8 cellular contexts compared by ENCODE assay signal in the genomic region with DNA sequence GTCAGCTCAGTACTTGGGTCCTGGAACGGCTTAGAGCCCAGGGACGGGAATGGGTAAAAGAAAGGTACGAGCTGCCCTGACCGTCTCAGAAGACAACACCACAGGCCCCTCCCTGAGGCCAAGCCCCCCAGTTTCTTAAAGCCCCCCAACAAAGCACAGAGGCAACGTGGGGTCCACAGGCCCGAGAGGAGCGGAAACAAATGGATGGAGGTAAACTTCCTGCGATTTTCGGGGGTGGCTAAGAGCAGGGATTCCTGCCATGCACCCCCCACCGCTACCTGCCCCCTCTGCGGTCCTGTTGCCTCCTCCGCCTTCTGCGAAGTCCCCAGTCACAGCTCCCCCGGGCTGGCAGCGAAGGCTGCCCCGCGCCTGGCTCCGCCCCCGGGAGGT. TPM values are rescaled to one million over a fixed set of nuclear protein-coding genes. Genes with fewer than 3 reads are reported as not detected.
DNase-seq lines count a peak whose midpoint lies in the region; ATAC-seq lines count a peak whose summit lies in the region.

No MANE protein-coding gene starts in this region.

- no peaks in the 10 kb centered on the region for H3K9me3 Mint-ChIP-seq in activated CD4-positive, alpha-beta T cell treated with anti-CD3 and anti-CD28 coated beads for 36 hours (ENCODE audit: low read depth)
- H3K9me3 Mint-ChIP-seq in activated T-helper 2 cell treated with anti-CD3 and anti-CD28 coated beads, Interferon-gamma antibody, Interleukin-2, Interleukin-4, amounts not matched to agents 10 μg/mL and 5 μg/mL and 100 μg/mL, durations not matched to agents 14 hours and 24 hours and 36 hours, result no peaks in the 10 kb centered on the region

- peak; percentile 27 for ATAC-seq in activated CD4-positive, alpha-beta T cell treated with anti-CD3 and anti-CD28 coated beads for 36 hours
- ATAC-seq in left cardiac atrium, result peak; percentile 68 to 80

- intact Hi-C loops in activated CD4-positive, alpha-beta T cell treated with anti-CD3 and anti-CD28 coated beads for 36 hours (cut with DNase I, micrococcal nuclease), result no loop called here
- intact Hi-C loops in activated T-helper 2 cell treated with anti-CD3 and anti-CD28 coated beads, Interferon-gamma antibody, Interleukin-2, Interleukin-4, amounts not matched to agents 10 μg/mL and 5 μg/mL and 100 μg/mL, durations not matched to agents 14 hours and 24 hours and 36 hours (cut with micrococcal nuclease), result no loop called here
- intact Hi-C loops in left cardiac atrium (cut with DNase I), result no loop called here

- peak overlapping the region; percentile 74 for H3K4me3 ChIP-seq in skeletal muscle cell (ENCODE audit: low read depth, low read length)

- CTCF ChIA-PET in activated CD4-positive, alpha-beta T cell treated with anti-CD3 and anti-CD28 coated beads for 36 hours (lab: Charles Lee), result interaction anchor here (0.9 kb wide), 1 partner anchor 22 kb away, joined by 3 read pairs; no protein-coding TSS in a partner anchor

- H3K36me3 Mint-ChIP-seq in activated CD4-positive, alpha-beta T cell treated with anti-CD3 and anti-CD28 coated beads for 36 hours (ENCODE audit: low read depth), result no peaks in the 10 kb centered on the region
- H3K36me3 Mint-ChIP-seq in activated T-helper 2 cell treated with anti-CD3 and anti-CD28 coated beads, Interferon-gamma antibody, Interleukin-2, Interleukin-4, amounts not matched to agents 10 μg/mL and 5 μg/mL and 100 μg/mL, durations not matched to agents 14 hours and 24 hours and 36 hours (ENCODE audit: low read depth), result no peaks in the 10 kb centered on the region

- POLR2A ChIA-PET in activated CD4-positive, alpha-beta T cell treated with anti-CD3 and anti-CD28 coated beads for 36 hours (lab: Charles Lee), result interaction anchor here (0.6 kb wide), 1 partner anchor 335 kb away, joined by 5 read pairs; no protein-coding TSS in a partner anchor

- H3K27ac Mint-ChIP-seq in activated CD4-positive, alpha-beta T cell treated with anti-CD3 and anti-CD28 coated beads for 36 hours, result no peak overlapping the region
- H3K27ac Mint-ChIP-seq in activated T-helper 2 cell treated with anti-CD3 and anti-CD28 coated beads, Interferon-gamma antibody, Interleukin-2, Interleukin-4, amounts not matched to agents 10 μg/mL and 5 μg/mL and 100 μg/mL, durations not matched to agents 14 hours and 24 hours and 36 hours, result no peak overlapping the region

- peaks cover 7% of the 10 kb centered on the region for H3K4me1 Mint-ChIP-seq in activated CD4-positive, alpha-beta T cell treated with anti-CD3 and anti-CD28 coated beads for 36 hours
- H3K4me1 Mint-ChIP-seq in activated T-helper 2 cell treated with anti-CD3 and anti-CD28 coated beads, Interferon-gamma antibody, Interleukin-2, Interleukin-4, amounts not matched to agents 10 μg/mL and 5 μg/mL and 100 μg/mL, durations not matched to agents 14 hours and 24 hours and 36 hours (ENCODE audit: low read depth), result no peaks in the 10 kb centered on the region

- peak overlapping the region; percentile 28 for H3K4me3 Mint-ChIP-seq in activated CD4-positive, alpha-beta T cell treated with anti-CD3 and anti-CD28 coated beads for 36 hours
- peak overlapping the region; percentile 8 for H3K4me3 Mint-ChIP-seq in activated T-helper 2 cell treated with anti-CD3 and anti-CD28 coated beads, Interferon-gamma antibody, Interleukin-2, Interleukin-4, amounts not matched to agents 10 μg/mL and 5 μg/mL and 100 μg/mL, durations not matched to agents 14 hours and 24 hours and 36 hours (ENCODE audit: low read depth)

- DNase-seq in activated CD4-positive, alpha-beta T cell treated with anti-CD3 and anti-CD28 coated beads for 36 hours, result peak; percentile 48
- no peak for DNase-seq in activated CD4-positive, alpha-beta T cell treated with anti-CD3 and anti-CD28 coated beads for 1 hour
- no peak for DNase-seq in activated T-helper 2 cell treated with anti-CD3 and anti-CD28 coated beads, Interferon-gamma antibody, Interleukin-2, Interleukin-4, amounts not matched to agents 10 μg/mL and 5 μg/mL and 100 μg/mL, durations not matched to agents 14 hours and 24 hours and 36 hours (ENCODE audit: low spot score)
- DNase-seq in left cardiac atrium, result no peak
- no peak for DNase-seq in skeletal muscle cell (ENCODE audit: low read depth)
- DNase-seq in KG1 (lab: John Stamatoyannopoulos, UW), result no peak
- DNase-seq in stimulated activated naive CD4-positive, alpha-beta T cell treated with Interleukin-2 at 50 U/mL for 16 hours (lab: John Stamatoyannopoulos, UW), result no peak
- DNase-seq in NOMO-1 treated with DMSO at 0.1 percent for 48 hours (lab: John Stamatoyannopoulos, UW; ENCODE audit: unreplicated experiment), result no peak

- H3K27me3 Mint-ChIP-seq in activated CD4-positive, alpha-beta T cell treated with anti-CD3 and anti-CD28 coated beads for 36 hours, result peaks cover 10% of the 10 kb centered on the region
- peaks cover 19% of the 10 kb centered on the region for H3K27me3 Mint-ChIP-seq in activated T-helper 2 cell treated with anti-CD3 and anti-CD28 coated beads, Interferon-gamma antibody, Interleukin-2, Interleukin-4, amounts not matched to agents 10 μg/mL and 5 μg/mL and 100 μg/mL, durations not matched to agents 14 hours and 24 hours and 36 hours (ENCODE audit: low read depth)

RNA-seq across cellular contexts. Expression of gene PTPRS, which starts 48.2 kb away (rescaled TPM):
- total RNA-seq in activated CD4-positive, alpha-beta T cell treated with anti-CD3 and anti-CD28 coated beads for 36 hours, result 1 to 10 TPM; 1.8 TPM
- 0.21 and 0.32 TPM in 2 replicates for total RNA-seq in activated T-helper 2 cell treated with anti-CD3 and anti-CD28 coated beads, Interferon-gamma antibody, Interleukin-2, Interleukin-4, amounts not matched to agents 10 μg/mL and 5 μg/mL and 100 μg/mL, durations not matched to agents 14 hours and 24 hours and 36 hours
- total RNA-seq in left cardiac atrium, result 100 to 1,000 TPM in 1 of 2 donors, 10 to 100 TPM in 1; 95.6 to 130 TPM

Comparison
In these comparisons a context has a peak if more than half of its experiments do, and no peak if none do; other contexts are left out.
1. RNA of gene PTPRS, which starts 48.2 kb away (total RNA-seq): 95.6 to 130 TPM in left cardiac atrium; 1.8 TPM in activated CD4-positive, alpha-beta T cell treated with anti-CD3 and anti-CD28 coated beads for 36 hours and 0.21 to 0.32 TPM in activated T-helper 2 cell treated with anti-CD3 and anti-CD28 coated beads, Interferon-gamma antibody, Interleukin-2, Interleukin-4, amounts not matched to agents 10 μg/mL and 5 μg/mL and 100 μg/mL, durations not matched to agents 14 hours and 24 hours and 36 hours; every median in the first group is over 10 times any median in the second.